In genomic region chr10:62054408-62054807, GRCh38 we compare ENCODE assay signal across 1 cellular context.
TF ChIP-seq lines count a peak whose summit lies in the region.

No MANE protein-coding gene starts in this region.

TF ChIP-seq in SK-N-SH treated with all-trans-retinoic acid at 6 μM for 48 hours, 23 proteins besides CTCF, POLR2A, EP300 and RAD21 (continued from another document):
- TF ChIP-seq, protein P1, sequence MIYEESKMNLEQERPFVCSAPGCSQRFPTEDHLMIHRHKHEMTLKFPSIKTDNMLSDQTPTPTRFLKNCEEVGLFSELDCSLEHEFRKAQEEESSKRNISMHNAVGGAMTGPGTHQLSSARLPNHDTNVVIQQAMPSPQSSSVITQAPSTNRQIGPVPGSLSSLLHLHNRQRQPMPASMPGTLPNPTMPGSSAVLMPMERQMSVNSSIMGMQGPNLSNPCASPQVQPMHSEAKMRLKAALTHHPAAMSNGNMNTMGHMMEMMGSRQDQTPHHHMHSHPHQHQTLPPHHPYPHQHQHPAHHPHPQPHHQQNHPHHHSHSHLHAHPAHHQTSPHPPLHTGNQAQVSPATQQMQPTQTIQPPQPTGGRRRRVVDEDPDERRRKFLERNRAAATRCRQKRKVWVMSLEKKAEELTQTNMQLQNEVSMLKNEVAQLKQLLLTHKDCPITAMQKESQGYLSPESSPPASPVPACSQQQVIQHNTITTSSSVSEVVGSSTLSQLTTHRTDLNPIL (CRISPR knock-in tag; IDR thresholded peaks at IDR 0.05; ENCODE audit: low read depth), result no peak
- TF ChIP-seq ZFP30 (CRISPR knock-in tag; IDR thresholded peaks at IDR 0.05), result no peak
- TF ChIP-seq TOX (CRISPR knock-in tag; IDR thresholded peaks at IDR 0.05; ENCODE audit: borderline replicate concordance), result no peak
- no peak for TF ChIP-seq SNAI2 (CRISPR knock-in tag; IDR thresholded peaks at IDR 0.05)
- TF ChIP-seq, protein P2, sequence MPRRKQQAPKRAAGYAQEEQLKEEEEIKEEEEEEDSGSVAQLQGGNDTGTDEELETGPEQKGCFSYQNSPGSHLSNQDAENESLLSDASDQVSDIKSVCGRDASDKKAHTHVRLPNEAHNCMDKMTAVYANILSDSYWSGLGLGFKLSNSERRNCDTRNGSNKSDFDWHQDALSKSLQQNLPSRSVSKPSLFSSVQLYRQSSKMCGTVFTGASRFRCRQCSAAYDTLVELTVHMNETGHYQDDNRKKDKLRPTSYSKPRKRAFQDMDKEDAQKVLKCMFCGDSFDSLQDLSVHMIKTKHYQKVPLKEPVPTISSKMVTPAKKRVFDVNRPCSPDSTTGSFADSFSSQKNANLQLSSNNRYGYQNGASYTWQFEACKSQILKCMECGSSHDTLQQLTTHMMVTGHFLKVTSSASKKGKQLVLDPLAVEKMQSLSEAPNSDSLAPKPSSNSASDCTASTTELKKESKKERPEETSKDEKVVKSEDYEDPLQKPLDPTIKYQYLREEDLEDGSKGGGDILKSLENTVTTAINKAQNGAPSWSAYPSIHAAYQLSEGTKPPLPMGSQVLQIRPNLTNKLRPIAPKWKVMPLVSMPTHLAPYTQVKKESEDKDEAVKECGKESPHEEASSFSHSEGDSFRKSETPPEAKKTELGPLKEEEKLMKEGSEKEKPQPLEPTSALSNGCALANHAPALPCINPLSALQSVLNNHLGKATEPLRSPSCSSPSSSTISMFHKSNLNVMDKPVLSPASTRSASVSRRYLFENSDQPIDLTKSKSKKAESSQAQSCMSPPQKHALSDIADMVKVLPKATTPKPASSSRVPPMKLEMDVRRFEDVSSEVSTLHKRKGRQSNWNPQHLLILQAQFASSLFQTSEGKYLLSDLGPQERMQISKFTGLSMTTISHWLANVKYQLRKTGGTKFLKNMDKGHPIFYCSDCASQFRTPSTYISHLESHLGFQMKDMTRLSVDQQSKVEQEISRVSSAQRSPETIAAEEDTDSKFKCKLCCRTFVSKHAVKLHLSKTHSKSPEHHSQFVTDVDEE (CRISPR knock-in tag; IDR thresholded peaks at IDR 0.05), result no peak
- no peak for TF ChIP-seq ZNF8 (CRISPR knock-in tag; IDR thresholded peaks at IDR 0.05)
- TF ChIP-seq CSRNP3 (CRISPR knock-in tag; IDR thresholded peaks at IDR 0.05), result no peak
- TF ChIP-seq ISL1 (CRISPR knock-in tag; IDR thresholded peaks at IDR 0.05), result no peak
